Comparison of ENCODE assay signal across 6 cellular contexts in the genomic region with DNA sequence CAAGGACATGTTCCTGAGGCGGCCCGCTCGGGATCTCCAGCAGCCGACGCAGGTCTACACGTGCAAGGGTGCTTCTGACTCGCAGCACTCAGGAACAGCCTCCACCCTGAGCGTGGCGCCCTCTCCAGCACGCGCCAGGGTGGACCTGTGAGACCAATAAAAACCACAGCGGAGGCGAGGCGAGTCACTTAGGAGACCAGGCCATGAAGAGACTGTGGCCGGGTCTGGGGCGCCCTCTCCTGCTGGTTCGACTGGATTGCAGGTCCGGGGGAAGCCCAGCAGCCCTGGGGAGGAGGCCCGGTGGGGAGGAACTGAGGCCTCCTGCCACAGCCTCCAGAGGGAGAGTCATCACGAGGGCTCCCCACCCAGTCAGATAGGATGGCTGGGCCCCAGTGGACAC. TPM values are rescaled to one million over a fixed set of nuclear protein-coding genes. Genes with fewer than 3 reads are reported as not detected.
DNase-seq lines count a peak whose midpoint lies in the region; ATAC-seq, FAIRE-seq and TF ChIP-seq lines count a peak whose summit lies in the region.
"Not testable (repeated sequence)": the region's sequence is repeated elsewhere in the genome, so short reads cannot be mapped to it uniquely, and the experiment has no call there.

No MANE protein-coding gene starts in this region.

- H3K4me1 ChIP-seq in A549, result not testable (repeated sequence)

- H3K4me1 Mint-ChIP-seq in naive B cell, result not testable (repeated sequence)

- H3K36me3 Mint-ChIP-seq in naive B cell, result not testable (repeated sequence)

- H3K27me3 Mint-ChIP-seq in naive B cell, result not testable (repeated sequence)

- TF ChIP-seq POLR2A in A549 (IDR thresholded peaks at IDR 0.05; ENCODE audit: low read length), result not testable (repeated sequence)

- CTCF ChIA-PET in A549 (lab: Yijun Ruan, JAX), result not testable (repeated sequence)

- POLR2A ChIA-PET in A549 (lab: Yijun Ruan, JAX), result not testable (repeated sequence)

- not testable (repeated sequence) for H3K4me2 ChIP-seq in A549

- TF ChIP-seq RAD21 in A549 (conservative IDR thresholded peaks at IDR 0.05 in 1 of 2, IDR thresholded peaks at IDR 0.05 in 1 of 2), result not testable (repeated sequence)

- not testable (repeated sequence) for H3K4me3 ChIP-seq in A549

- not testable (repeated sequence) for H3K27ac ChIP-seq in A549

- WGBS in A549 (ENCODE audit: missing lambda C conversion rate), result no CpG with 5 or more reads among the region's 20 CpGs

- not testable (repeated sequence) for H3K4me3 Mint-ChIP-seq in naive B cell

- TF ChIP-seq CTCF in A549 (IDR thresholded peaks at IDR 0.05), result not testable (repeated sequence)

- H3K9me3 ChIP-seq in A549, result not testable (repeated sequence)

- FAIRE-seq in A549 (lab: Jason Lieb, UNC), result peak; percentile 82
- FAIRE-seq in TTC549 (lab: Jason Lieb, UNC), result peak; percentile 78
- peak; percentile 66 for FAIRE-seq in endometrium (lab: Jason Lieb, UNC)

- ATAC-seq in A549 (peak; percentile 16 to 47), GM19395 (IDR thresholded peaks at IDR 0.05; ENCODE audit: unreplicated experiment) (peak; percentile 23), HG02885 (IDR thresholded peaks at IDR 0.05; ENCODE audit: poor library complexity, unreplicated experiment) (peak; percentile 30), naive B cell (ENCODE audit: low read depth in 2 of 2) (peak; percentile 22 to 27)

- DNase-seq in A549 (ENCODE audit: low read depth in 1 of 2, low spot score in 1 of 2); naive B cell: not testable (repeated sequence)

- H3K27ac Mint-ChIP-seq in naive B cell, result not testable (repeated sequence)

- H3K9me3 Mint-ChIP-seq in naive B cell, result not testable (repeated sequence)

- not testable (repeated sequence) for TF ChIP-seq EP300 in A549 (IDR thresholded peaks at IDR 0.05)

RNA-seq across cellular contexts. Expression of gene EMD, which starts 9.0 kb away (rescaled TPM):
- polyA plus RNA-seq in A549 (2011; rRNA removed) (34.6 and 40.7 TPM in 2 replicates), A549 (2017; fragmentation: RNase III; extraction: RNeasy Plus Mini Kit Qiagen cat#74134 plus additional on column Dnase treatment) (126 to 131 TPM (median 130 TPM) in 3 replicates), naive B cell (ENCODE audit: low read depth in 6 of 6) (10 to 100 TPM; 25.0 to 29.6 (median 27.2) TPM)
- 69.1 and 94.4 TPM in 2 replicates for polyA plus RNA-seq in A549 (2012; cell fraction: cytosol; rRNA removed)
- polyA plus RNA-seq in A549 (2012; cell fraction: nucleus; rRNA removed), result 86.5 and 123 TPM in 2 replicates
- 44.1 and 55.6 TPM in 2 replicates for polyA minus RNA-seq in A549 (2011; rRNA and poly(A)+ RNA removed)

RNA-seq across cellular contexts. Expression of gene RPL10, which starts 10.1 kb away (rescaled TPM):
- polyA plus RNA-seq in A549 (2011; rRNA removed) (3,216 and 3,468 TPM in 2 replicates), A549 (2017; fragmentation: RNase III; extraction: RNeasy Plus Mini Kit Qiagen cat#74134 plus additional on column Dnase treatment) (4,594 to 4,829 TPM (median 4,804 TPM) in 3 replicates), naive B cell (ENCODE audit: low read depth in 6 of 6) (1,000 to 10,000 TPM; 3,636 to 5,147 (median 4,635) TPM)
- 4,988 and 5,624 TPM in 2 replicates for polyA plus RNA-seq in A549 (2012; cell fraction: cytosol; rRNA removed)
- polyA plus RNA-seq in A549 (2012; cell fraction: nucleus; rRNA removed), result 3,974 and 5,274 TPM in 2 replicates
- 1,628 and 1,978 TPM in 2 replicates for polyA minus RNA-seq in A549 (2011; rRNA and poly(A)+ RNA removed)

RNA-seq across cellular contexts. Expression of gene FLNA, which starts 13.7 kb away (rescaled TPM):
- polyA plus RNA-seq in A549 (2011; rRNA removed) (303 and 351 TPM in 2 replicates), A549 (2017; fragmentation: RNase III; extraction: RNeasy Plus Mini Kit Qiagen cat#74134 plus additional on column Dnase treatment) (1,116 to 1,252 TPM (median 1,118 TPM) in 3 replicates), naive B cell (ENCODE audit: low read depth in 6 of 6) (100 to 1,000 TPM in 2 of 6 donors, 10 to 100 TPM in 4; 39.6 to 269 (median 78.3) TPM)
- polyA plus RNA-seq in A549 (2012; cell fraction: cytosol; rRNA removed), result 552 and 728 TPM in 2 replicates
- polyA plus RNA-seq in A549 (2012; cell fraction: nucleus; rRNA removed), result 3,208 and 3,689 TPM in 2 replicates
- polyA minus RNA-seq in A549 (2011; rRNA and poly(A)+ RNA removed), result 1,164 and 1,868 TPM in 2 replicates

RNA-seq across cellular contexts. Expression of gene DNASE1L1, which starts 21.0 kb away (rescaled TPM):
- polyA plus RNA-seq in A549 (2011; rRNA removed) (14.3 and 21.6 TPM in 2 replicates), A549 (2017; fragmentation: RNase III; extraction: RNeasy Plus Mini Kit Qiagen cat#74134 plus additional on column Dnase treatment) (20.9 to 24.5 TPM (median 24.4 TPM) in 3 replicates), naive B cell (ENCODE audit: low read depth in 6 of 6) (10 to 100 TPM in 5 of 6 donors, 1 to 10 TPM in 1; 9.5 to 23.1 (median 14.3) TPM)
- 16.3 and 23.8 TPM in 2 replicates for polyA plus RNA-seq in A549 (2012; cell fraction: cytosol; rRNA removed)
- polyA plus RNA-seq in A549 (2012; cell fraction: nucleus; rRNA removed), result 38.6 and 39.1 TPM in 2 replicates
- polyA minus RNA-seq in A549 (2011; rRNA and poly(A)+ RNA removed), result 15.2 and 23.5 TPM in 2 replicates

RNA-seq across cellular contexts. Expression of gene TAFAZZIN, which starts 23.2 kb away (rescaled TPM):
- polyA plus RNA-seq in A549 (2011; rRNA removed) (32.6 and 36.9 TPM in 2 replicates), A549 (2017; fragmentation: RNase III; extraction: RNeasy Plus Mini Kit Qiagen cat#74134 plus additional on column Dnase treatment) (25.7 to 36.3 TPM (median 34.4 TPM) in 3 replicates), naive B cell (ENCODE audit: low read depth in 6 of 6) (10 to 100 TPM; 31.6 to 50.2 (median 36.6) TPM)
- 35.6 and 45.5 TPM in 2 replicates for polyA plus RNA-seq in A549 (2012; cell fraction: cytosol; rRNA removed)
- 150 and 154 TPM in 2 replicates for polyA plus RNA-seq in A549 (2012; cell fraction: nucleus; rRNA removed)
- 28.0 and 35.3 TPM in 2 replicates for polyA minus RNA-seq in A549 (2011; rRNA and poly(A)+ RNA removed)
